34 cellular contexts compared by ENCODE assay signal in the genomic region with DNA sequence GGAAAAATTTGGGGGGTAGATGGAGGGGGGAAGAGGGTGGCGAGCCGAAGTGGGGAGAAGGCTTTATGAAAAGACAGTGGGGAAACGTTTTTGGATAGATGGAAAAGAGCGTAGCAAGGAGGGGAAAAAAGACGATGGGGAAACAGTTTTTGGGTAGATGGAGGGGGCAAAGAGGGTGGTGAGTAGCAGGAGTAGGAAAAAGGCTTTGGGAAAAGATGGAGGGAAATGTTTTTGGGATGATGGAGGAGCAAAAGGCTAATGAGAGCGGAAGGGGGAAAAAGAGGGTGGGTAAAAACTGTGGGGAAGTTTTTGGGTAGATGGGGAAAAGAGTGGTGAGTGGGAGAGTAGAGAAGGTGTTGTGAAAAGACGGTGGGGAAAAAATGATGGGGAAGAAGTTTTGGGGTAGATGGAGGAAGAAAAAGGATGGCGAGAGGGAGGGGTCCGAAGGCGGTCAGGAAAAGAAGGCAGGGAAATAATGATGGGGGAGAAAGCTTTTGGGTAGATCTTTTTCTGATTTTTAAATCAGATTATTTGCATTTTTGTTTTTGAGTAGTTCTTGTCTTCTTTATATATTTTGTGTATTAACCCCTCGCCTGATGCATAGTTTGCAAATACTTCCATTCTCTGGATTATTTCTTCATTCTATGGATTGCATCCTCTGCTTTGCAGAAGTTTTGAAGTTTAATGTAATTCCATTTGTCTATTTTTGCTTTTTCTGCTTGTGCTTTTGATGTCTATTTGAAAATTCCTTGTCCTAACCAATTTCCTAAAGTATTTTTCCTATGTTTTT.
"Had no signal": no experiment of that assay in that cellular context is flagged by ENCODE, and none has a peak within 500 bp of the region (broad histone marks: within the 10 kb centered on the region; RNA-seq: fewer than 3 reads in every experiment).

No MANE protein-coding gene starts in this region.

- H3K4me3 Mint-ChIP-seq: activated CD4-positive, alpha-beta T cell treated with anti-CD3 and anti-CD28 coated beads for 36 hours; activated CD4-positive, alpha-beta T cell treated with anti-CD3 and anti-CD28 coated beads, Interleukin-2, amount 10 ng/mL, durations not matched to agents 7 days and 5 days; activated CD8-positive, alpha-beta T cell treated with anti-CD3 and anti-CD28 coated beads for 36 hours; activated naive CD4-positive, alpha-beta T cell treated with anti-CD3 and anti-CD28 coated beads for 36 hours; activated naive CD4-positive, alpha-beta T cell treated with anti-CD3 and anti-CD28 coated beads, Interleukin-2, amount 50 U/mL, for 24 hours; activated naive CD8-positive, alpha-beta T cell treated with anti-CD3 and anti-CD28 coated beads for 36 hours; activated naive CD8-positive, alpha-beta T cell treated with anti-CD3 and anti-CD28 coated beads, Interleukin-2, amount 50 U/mL, for 24 hours; activated T-helper 1 cell treated with anti-CD3 and anti-CD28 coated beads, Interleukin-12 subunit alpha, Interleukin-12 subunit beta, Interleukin-2, Interleukin-4 antibody, amounts not matched to agents 30 ng/mL and 10 ng/mL and 1 ng/mL, durations not matched to agents 14 hours and 24 hours and 36 hours; endodermal cell had no signal

- H3K4me1 Mint-ChIP-seq: activated CD4-positive, alpha-beta T cell treated with anti-CD3 and anti-CD28 coated beads for 36 hours; activated CD4-positive, alpha-beta T cell treated with anti-CD3 and anti-CD28 coated beads, Interleukin-2, amount 10 ng/mL, durations not matched to agents 7 days and 5 days; activated naive CD4-positive, alpha-beta T cell treated with anti-CD3 and anti-CD28 coated beads, Interleukin-2, amount 50 U/mL, for 24 hours; activated naive CD8-positive, alpha-beta T cell treated with anti-CD3 and anti-CD28 coated beads for 36 hours; activated naive CD8-positive, alpha-beta T cell treated with anti-CD3 and anti-CD28 coated beads, Interleukin-2, amount 50 U/mL, for 24 hours; endodermal cell had no signal

- H3K27ac Mint-ChIP-seq: activated CD4-positive, alpha-beta T cell treated with anti-CD3 and anti-CD28 coated beads for 36 hours; activated CD4-positive, alpha-beta T cell treated with anti-CD3 and anti-CD28 coated beads, Interleukin-2, amount 10 ng/mL, durations not matched to agents 7 days and 5 days; activated CD8-positive, alpha-beta T cell treated with anti-CD3 and anti-CD28 coated beads for 36 hours; activated naive CD4-positive, alpha-beta T cell treated with anti-CD3 and anti-CD28 coated beads for 36 hours; activated naive CD4-positive, alpha-beta T cell treated with anti-CD3 and anti-CD28 coated beads, Interleukin-2, amount 50 U/mL, for 24 hours; activated naive CD8-positive, alpha-beta T cell treated with anti-CD3 and anti-CD28 coated beads for 36 hours; activated naive CD8-positive, alpha-beta T cell treated with anti-CD3 and anti-CD28 coated beads, Interleukin-2, amount 50 U/mL, for 24 hours; activated T-helper 1 cell treated with anti-CD3 and anti-CD28 coated beads, Interleukin-12 subunit alpha, Interleukin-12 subunit beta, Interleukin-2, Interleukin-4 antibody, amounts not matched to agents 30 ng/mL and 10 ng/mL and 1 ng/mL, durations not matched to agents 14 hours and 24 hours and 36 hours; activated T-helper 2 cell treated with anti-CD3 and anti-CD28 coated beads, Interferon-gamma antibody, Interleukin-2, Interleukin-4, amounts not matched to agents 10 μg/mL and 5 μg/mL and 100 μg/mL, durations not matched to agents 14 hours and 24 hours and 36 hours; endodermal cell had no signal

- H3K36me3 Mint-ChIP-seq: activated naive CD8-positive, alpha-beta T cell treated with anti-CD3 and anti-CD28 coated beads for 36 hours had no signal

- H3K9me3 ChIP-seq: breast epithelium, colonic mucosa, gastrocnemius medialis had no signal

- H3K27me3 ChIP-seq: adrenal gland, body of pancreas, breast epithelium, colonic mucosa, gastrocnemius medialis had no signal

- H3K9me3 Mint-ChIP-seq: endodermal cell had no signal

- H3K36me3 ChIP-seq: adrenal gland, breast epithelium, cardiac muscle cell, colonic mucosa, gastrocnemius medialis, heart left ventricle had no signal

- H3K4me1 ChIP-seq: adrenal gland, body of pancreas, breast epithelium, colonic mucosa, heart left ventricle had no signal

- H3K4me3 ChIP-seq: adrenal gland, body of pancreas, breast epithelium, cardiac muscle cell, colonic mucosa, gastrocnemius medialis, heart left ventricle had no signal

- DNase-seq: activated CD4-positive, alpha-beta T cell treated with anti-CD3 and anti-CD28 coated beads for 36 hours; activated CD4-positive, alpha-beta T cell treated with anti-CD3 and anti-CD28 coated beads, Interleukin-2, amount 10 ng/mL, durations not matched to agents 7 days and 5 days; activated CD4-positive, alpha-beta T cell treated with anti-CD3 and anti-CD28 coated beads, Interleukin-2, amount 50 U/mL, for 4 hours; activated CD4-positive, CD25-positive, alpha-beta regulatory T cell; activated CD4-positive, CD25-positive, alpha-beta regulatory T cell treated with anti-CD3 and anti-CD28 coated beads, Interleukin-2, amount 50 U/mL, for 72 hours; activated CD8-positive, alpha-beta memory T cell treated with anti-CD3 and anti-CD28 coated beads for 24 hours; activated CD8-positive, alpha-beta T cell treated with anti-CD3 and anti-CD28 coated beads for 36 hours; activated effector memory CD4-positive, alpha-beta T cell treated with anti-CD3 and anti-CD28 coated beads, Interleukin-2, amount 50 U/mL, for 16 hours; activated naive CD4-positive, alpha-beta T cell treated with anti-CD3 and anti-CD28 coated beads for 36 hours; activated naive CD8-positive, alpha-beta T cell treated with anti-CD3 and anti-CD28 coated beads for 36 hours; activated naive CD8-positive, alpha-beta T cell treated with anti-CD3 and anti-CD28 coated beads, Interleukin-2, amount 50 U/mL, for 24 hours; activated T-cell treated with anti-CD3 and anti-CD28 coated beads, Interleukin-2, amount 50 U/mL, for 1 hour; activated T-cell treated with anti-CD3 and anti-CD28 coated beads, Interleukin-2, amount 50 U/mL, for 48 hours; adrenal gland; amygdala; aorta; body of pancreas; central memory CD4-positive, alpha-beta T cell; cerebellar nuclear complex; colonic mucosa; effector CD8-positive, alpha-beta T cell; endodermal cell; foreskin keratinocyte; gastrocnemius medialis; glutamatergic neuron; heart left ventricle; SW 1271; T-helper 1 cell; T-helper 2 cell had no signal

- H3K27ac ChIP-seq: adrenal gland, body of pancreas, breast epithelium, cardiac muscle cell, colonic mucosa, foreskin keratinocyte, gastrocnemius medialis, heart left ventricle had no signal
